13 cellular contexts compared by ENCODE assay signal in the genomic region with DNA sequence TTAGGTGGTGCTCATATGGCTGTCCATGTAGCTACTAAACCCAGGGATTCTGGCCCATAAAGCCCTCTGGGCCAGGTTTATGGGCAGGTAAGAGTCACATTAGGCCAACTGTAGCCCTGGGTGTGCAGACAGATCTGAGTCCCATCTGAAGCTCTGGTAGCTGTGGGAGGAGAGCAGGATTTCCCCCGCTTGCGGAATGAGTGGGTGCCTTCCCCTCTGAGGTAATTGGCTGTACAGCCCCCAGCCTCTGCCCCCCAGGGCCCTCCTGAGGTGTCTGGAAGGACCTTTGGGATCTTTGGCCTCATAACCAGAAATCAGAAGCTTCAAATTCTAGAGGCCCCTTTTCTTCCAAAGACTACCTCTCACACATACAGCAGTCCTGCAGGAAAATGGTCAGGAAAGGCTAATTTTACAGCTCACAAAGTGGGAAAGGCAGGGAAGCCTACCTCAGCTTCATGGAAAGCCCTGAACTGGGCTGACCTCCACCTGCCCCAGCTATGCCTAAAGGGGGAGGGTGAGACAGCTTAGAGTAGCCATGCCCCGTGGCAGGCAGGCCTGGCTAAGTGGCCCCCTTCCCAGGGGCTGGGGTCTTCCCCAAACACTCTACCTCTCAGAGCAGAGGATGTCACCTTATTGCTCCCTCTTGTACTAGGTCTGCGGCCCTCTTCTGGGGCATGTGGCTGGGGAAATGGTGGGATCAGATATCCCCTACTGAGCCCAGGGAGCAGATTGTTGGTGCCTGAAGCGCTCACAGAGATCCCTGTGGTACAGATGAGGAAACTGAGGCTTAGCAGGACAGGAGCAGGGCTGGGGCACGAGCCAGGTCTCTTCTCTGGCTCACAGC. TPM values are rescaled to one million over a fixed set of nuclear protein-coding genes. Genes with fewer than 3 reads are reported as not detected.
DNase-seq lines count a peak whose midpoint lies in the region; ATAC-seq lines count a peak whose summit lies in the region.
"Had no signal": no experiment of that assay in that cellular context is flagged by ENCODE, and none has a peak within 500 bp of the region (broad histone marks: within the 10 kb centered on the region; RNA-seq: fewer than 3 reads in every experiment).

No MANE protein-coding gene starts in this region.

- H3K9me3 Mint-ChIP-seq in activated naive CD4-positive, alpha-beta T cell treated with anti-CD3 and anti-CD28 coated beads, Interleukin-2, amount 50 U/mL, for 24 hours: no peaks in the 10 kb centered on the region
- H3K9me3 Mint-ChIP-seq in IgD-negative memory B cell: no peaks in the 10 kb centered on the region
- H3K9me3 Mint-ChIP-seq in activated naive CD8-positive, alpha-beta T cell treated with anti-CD3 and anti-CD28 coated beads, Interleukin-2, amount 50 U/mL, for 24 hours: no peaks in the 10 kb centered on the region
- H3K9me3 Mint-ChIP-seq in stimulated activated memory B cell treated with anti-CD40 and anti-IgM and Interleukin-4, amounts not matched to agents 10 μg/mL and 1 μg/mL and 100 μg/mL, for 72 hours: no peaks in the 10 kb centered on the region
- H3K9me3 Mint-ChIP-seq: natural killer cell had no signal

- H3K27ac Mint-ChIP-seq in activated naive CD4-positive, alpha-beta T cell treated with anti-CD3 and anti-CD28 coated beads, Interleukin-2, amount 50 U/mL, for 24 hours: peak overlapping the region; percentile 80
- peak overlapping the region in 2 of 3 donors; percentile 16 to 43 for H3K27ac Mint-ChIP-seq in IgD-negative memory B cell
- H3K27ac Mint-ChIP-seq in activated naive CD8-positive, alpha-beta T cell treated with anti-CD3 and anti-CD28 coated beads, Interleukin-2, amount 50 U/mL, for 24 hours: peak overlapping the region; percentile 99
- H3K27ac Mint-ChIP-seq in stimulated activated memory B cell treated with anti-CD40 and anti-IgM and Interleukin-4, amounts not matched to agents 10 μg/mL and 1 μg/mL and 100 μg/mL, for 72 hours: peak overlapping the region; percentile 98

- in situ Hi-C loops in ACHN (cut with HindIII; ENCODE audit: low pct_ligation_motif_present, low pct_unique_long_range_greater_than_20kb, low sequenced_read_pairs): no loop called here

- H3K4me3 Mint-ChIP-seq in activated naive CD4-positive, alpha-beta T cell treated with anti-CD3 and anti-CD28 coated beads, Interleukin-2, amount 50 U/mL, for 24 hours: no peak overlapping the region
- no peak overlapping the region for H3K4me3 Mint-ChIP-seq in IgD-negative memory B cell
- H3K4me3 Mint-ChIP-seq in activated naive CD8-positive, alpha-beta T cell treated with anti-CD3 and anti-CD28 coated beads, Interleukin-2, amount 50 U/mL, for 24 hours: peak overlapping the region; percentile 61
- no peak overlapping the region for H3K4me3 Mint-ChIP-seq in stimulated activated memory B cell treated with anti-CD40 and anti-IgM and Interleukin-4, amounts not matched to agents 10 μg/mL and 1 μg/mL and 100 μg/mL, for 72 hours
- H3K4me3 Mint-ChIP-seq: natural killer cell had no signal

- peaks cover 9% of the 10 kb centered on the region for H3K36me3 Mint-ChIP-seq in activated naive CD4-positive, alpha-beta T cell treated with anti-CD3 and anti-CD28 coated beads, Interleukin-2, amount 50 U/mL, for 24 hours
- no peaks in the 10 kb centered on the region for H3K36me3 Mint-ChIP-seq in IgD-negative memory B cell
- H3K36me3 Mint-ChIP-seq in activated naive CD8-positive, alpha-beta T cell treated with anti-CD3 and anti-CD28 coated beads, Interleukin-2, amount 50 U/mL, for 24 hours (ENCODE audit: low read depth): peaks cover 33% of the 10 kb centered on the region
- H3K36me3 Mint-ChIP-seq in stimulated activated memory B cell treated with anti-CD40 and anti-IgM and Interleukin-4, amounts not matched to agents 10 μg/mL and 1 μg/mL and 100 μg/mL, for 72 hours: peaks cover 20% of the 10 kb centered on the region
- H3K36me3 Mint-ChIP-seq: natural killer cell had no signal

- H3K27me3 Mint-ChIP-seq in activated naive CD4-positive, alpha-beta T cell treated with anti-CD3 and anti-CD28 coated beads, Interleukin-2, amount 50 U/mL, for 24 hours: no peaks in the 10 kb centered on the region
- no peaks in the 10 kb centered on the region for H3K27me3 Mint-ChIP-seq in IgD-negative memory B cell
- H3K27me3 Mint-ChIP-seq in activated naive CD8-positive, alpha-beta T cell treated with anti-CD3 and anti-CD28 coated beads, Interleukin-2, amount 50 U/mL, for 24 hours: no peaks in the 10 kb centered on the region
- H3K27me3 Mint-ChIP-seq in stimulated activated memory B cell treated with anti-CD40 and anti-IgM and Interleukin-4, amounts not matched to agents 10 μg/mL and 1 μg/mL and 100 μg/mL, for 72 hours: no peaks in the 10 kb centered on the region

- ATAC-seq in activated naive CD8-positive, alpha-beta T cell treated with anti-CD3 and anti-CD28 coated beads, Interleukin-2, amount 50 U/mL, for 24 hours: peak; percentile 13
- ATAC-seq in stimulated activated memory B cell treated with anti-CD40 and anti-IgM and Interleukin-4, amounts not matched to agents 10 μg/mL and 1 μg/mL and 100 μg/mL, for 72 hours: peak; percentile 67
- no peak for ATAC-seq in GM18520 (IDR thresholded peaks at IDR 0.05; ENCODE audit: unreplicated experiment)
- ATAC-seq: natural killer cell had no signal

- no peak for DNase-seq in activated naive CD4-positive, alpha-beta T cell treated with Interleukin-2 at 50 U/mL for 16 hours
- peak; percentile 75 for DNase-seq in activated naive CD8-positive, alpha-beta T cell treated with anti-CD3 and anti-CD28 coated beads, Interleukin-2, amount 50 U/mL, for 24 hours
- DNase-seq in HUDEP-2 (lab: John Stamatoyannopoulos, UW; ENCODE audit: unreplicated experiment in 76 of 76): no peak
- no peak for DNase-seq in ACHN
- DNase-seq: central memory CD4-positive, alpha-beta T cell; foreskin melanocyte; natural killer cell; NCI-H1417; RPMI8226 had no signal

- H3K4me1 Mint-ChIP-seq in activated naive CD4-positive, alpha-beta T cell treated with anti-CD3 and anti-CD28 coated beads, Interleukin-2, amount 50 U/mL, for 24 hours: peaks cover 73% of the 10 kb centered on the region
- H3K4me1 Mint-ChIP-seq in IgD-negative memory B cell: peaks cover 15 to 16% (median 16%) of the 10 kb centered on the region in 3 donors
- H3K4me1 Mint-ChIP-seq in activated naive CD8-positive, alpha-beta T cell treated with anti-CD3 and anti-CD28 coated beads, Interleukin-2, amount 50 U/mL, for 24 hours: peaks cover 82% of the 10 kb centered on the region
- H3K4me1 Mint-ChIP-seq in stimulated activated memory B cell treated with anti-CD40 and anti-IgM and Interleukin-4, amounts not matched to agents 10 μg/mL and 1 μg/mL and 100 μg/mL, for 72 hours: peaks cover 49% of the 10 kb centered on the region

RNA-seq across cellular contexts. Expression of gene HEMK1, which starts 16.8 kb away (rescaled TPM):
- polyA plus RNA-seq in IgD-negative memory B cell: 30.5 TPM

RNA-seq across cellular contexts. Expression of gene C3orf18, which starts 18.6 kb away (rescaled TPM):
- polyA plus RNA-seq in IgD-negative memory B cell: 7.9 TPM

RNA-seq across cellular contexts. Expression of gene CISH, which starts 25.4 kb away (rescaled TPM):
- 3.1 TPM for polyA plus RNA-seq in IgD-negative memory B cell

RNA-seq across cellular contexts. Expression of gene MAPKAPK3, which starts 30.8 kb away (rescaled TPM):
- 23.7 TPM for polyA plus RNA-seq in IgD-negative memory B cell

Comparison
In these comparisons a context has a peak if more than half of its experiments do, and no peak if none do; other contexts are left out.
1. H3K27ac Mint-ChIP-seq: peak in every context shown above with its lines; median percentile 99 in activated naive CD8-positive, alpha-beta T cell treated with anti-CD3 and anti-CD28 coated beads, Interleukin-2, amount 50 U/mL, for 24 hours; 98 in stimulated activated memory B cell treated with anti-CD40 and anti-IgM and Interleukin-4, amounts not matched to agents 10 μg/mL and 1 μg/mL and 100 μg/mL, for 72 hours; 80 in activated naive CD4-positive, alpha-beta T cell treated with anti-CD3 and anti-CD28 coated beads, Interleukin-2, amount 50 U/mL, for 24 hours; 30 in IgD-negative memory B cell.